In the genomic region with DNA sequence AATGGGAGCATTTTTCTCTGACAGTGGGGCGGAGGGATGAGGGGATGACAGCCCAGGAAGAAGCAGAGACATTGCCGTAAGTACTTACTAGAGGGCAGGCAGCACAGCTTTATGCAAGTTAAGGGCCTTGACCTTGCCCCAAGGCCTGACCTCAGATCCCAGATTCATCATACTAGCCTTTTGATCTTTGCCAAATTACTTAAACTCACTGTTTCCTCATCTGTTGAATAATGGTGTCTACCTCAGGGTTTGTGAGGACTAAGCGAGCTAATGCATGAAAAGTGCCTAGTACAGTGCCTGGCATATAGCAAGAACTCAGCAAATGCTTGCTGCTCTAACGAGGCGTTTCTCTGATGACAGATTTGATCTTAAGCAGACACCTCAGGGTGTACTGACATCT, we compare ENCODE assay signal across 37 cellular contexts.
"Had no signal": no experiment of that assay in that cellular context is flagged by ENCODE, and none has a peak within 500 bp of the region (broad histone marks: within the 10 kb centered on the region; RNA-seq: fewer than 3 reads in every experiment).

No MANE protein-coding gene starts in this region.

- H3K4me3 ChIP-seq: ascending aorta, body of pancreas, breast epithelium had no signal

- H3K9me3 Mint-ChIP-seq: activated B cell treated with CpG ODN at 0.5 μM for 24 hours; activated CD4-positive, alpha-beta memory T cell treated with anti-CD3 and anti-CD28 coated beads for 36 hours; activated CD4-positive, alpha-beta T cell treated with anti-CD3 and anti-CD28 coated beads, Interleukin-2, amount 10 ng/mL, durations not matched to agents 24 days and 14 days; activated CD8-positive, alpha-beta T cell treated with anti-CD3 and anti-CD28 coated beads for 36 hours; activated naive CD4-positive, alpha-beta T cell treated with anti-CD3 and anti-CD28 coated beads, Interleukin-2, amount 10 ng/mL, durations not matched to agents 7 days and 5 days; activated naive CD4-positive, alpha-beta T cell treated with anti-CD3 and anti-CD28 coated beads, Interleukin-2, amount 50 U/mL, for 24 hours; activated naive CD8-positive, alpha-beta T cell treated with anti-CD3 and anti-CD28 coated beads, Interleukin-2, amount 10 ng/mL, durations not matched to agents 7 days and 5 days; activated naive CD8-positive, alpha-beta T cell treated with anti-CD3 and anti-CD28 coated beads, Interleukin-2, amount 50 U/mL, for 24 hours; activated T-helper 2 cell treated with anti-CD3 and anti-CD28 coated beads, Interferon-gamma antibody, Interleukin-2, Interleukin-4, amounts not matched to agents 10 μg/mL and 5 μg/mL and 100 μg/mL, durations not matched to agents 14 hours and 24 hours and 36 hours; central memory CD8-positive, alpha-beta T cell; T-helper 1 cell treated with Interleukin-12 subunit alpha and Interleukin-12 subunit beta and Interleukin-4 antibody, amounts not matched to agents 30 μg/mL and 1 μg/mL, for 36 hours; T-helper 2 cell treated with Interferon-gamma antibody and Interleukin-4, amounts not matched to agents 5 μg/mL and 100 μg/mL, for 36 hours had no signal

- H3K36me3 Mint-ChIP-seq: activated naive CD8-positive, alpha-beta T cell had no signal

- H3K27ac Mint-ChIP-seq: activated B cell treated with CpG ODN at 0.5 μM for 24 hours; activated CD4-positive, alpha-beta memory T cell treated with anti-CD3 and anti-CD28 coated beads for 36 hours; activated CD4-positive, alpha-beta T cell treated with anti-CD3 and anti-CD28 coated beads, Interleukin-2, amount 10 ng/mL, durations not matched to agents 24 days and 14 days; activated CD8-positive, alpha-beta T cell treated with anti-CD3 and anti-CD28 coated beads for 36 hours; activated naive CD4-positive, alpha-beta T cell treated with anti-CD3 and anti-CD28 coated beads, Interleukin-2, amount 10 ng/mL, durations not matched to agents 7 days and 5 days; activated naive CD4-positive, alpha-beta T cell treated with anti-CD3 and anti-CD28 coated beads, Interleukin-2, amount 50 U/mL, for 24 hours; activated naive CD8-positive, alpha-beta T cell; activated naive CD8-positive, alpha-beta T cell treated with anti-CD3 and anti-CD28 coated beads, Interleukin-2, amount 10 ng/mL, durations not matched to agents 7 days and 5 days; activated naive CD8-positive, alpha-beta T cell treated with anti-CD3 and anti-CD28 coated beads, Interleukin-2, amount 50 U/mL, for 24 hours; activated T-helper 2 cell treated with anti-CD3 and anti-CD28 coated beads, Interferon-gamma antibody, Interleukin-2, Interleukin-4, amounts not matched to agents 10 μg/mL and 5 μg/mL and 100 μg/mL, durations not matched to agents 14 hours and 24 hours and 36 hours; T-helper 1 cell treated with Interleukin-12 subunit alpha and Interleukin-12 subunit beta and Interleukin-4 antibody, amounts not matched to agents 30 μg/mL and 1 μg/mL, for 36 hours; T-helper 2 cell treated with Interferon-gamma antibody and Interleukin-4, amounts not matched to agents 5 μg/mL and 100 μg/mL, for 36 hours had no signal

- H3K27me3 ChIP-seq: ascending aorta, body of pancreas, brain microvascular endothelial cell, breast epithelium had no signal

- H3K4me3 Mint-ChIP-seq: activated B cell treated with CpG ODN at 0.5 μM for 24 hours; activated CD4-positive, alpha-beta memory T cell treated with anti-CD3 and anti-CD28 coated beads for 36 hours; activated CD4-positive, alpha-beta T cell treated with anti-CD3 and anti-CD28 coated beads, Interleukin-2, amount 10 ng/mL, durations not matched to agents 24 days and 14 days; activated CD8-positive, alpha-beta T cell treated with anti-CD3 and anti-CD28 coated beads for 36 hours; activated naive CD4-positive, alpha-beta T cell treated with anti-CD3 and anti-CD28 coated beads, Interleukin-2, amount 10 ng/mL, durations not matched to agents 7 days and 5 days; activated naive CD4-positive, alpha-beta T cell treated with anti-CD3 and anti-CD28 coated beads, Interleukin-2, amount 50 U/mL, for 24 hours; activated naive CD8-positive, alpha-beta T cell; activated naive CD8-positive, alpha-beta T cell treated with anti-CD3 and anti-CD28 coated beads, Interleukin-2, amount 10 ng/mL, durations not matched to agents 7 days and 5 days; activated naive CD8-positive, alpha-beta T cell treated with anti-CD3 and anti-CD28 coated beads, Interleukin-2, amount 50 U/mL, for 24 hours; central memory CD8-positive, alpha-beta T cell; T-helper 1 cell treated with Interleukin-12 subunit alpha and Interleukin-12 subunit beta and Interleukin-4 antibody, amounts not matched to agents 30 μg/mL and 1 μg/mL, for 36 hours; T-helper 2 cell treated with Interferon-gamma antibody and Interleukin-4, amounts not matched to agents 5 μg/mL and 100 μg/mL, for 36 hours had no signal

- H3K4me1 ChIP-seq: breast epithelium had no signal

- H3K9me3 ChIP-seq: ascending aorta, body of pancreas, breast epithelium had no signal

- H3K27ac ChIP-seq: ascending aorta, brain microvascular endothelial cell, breast epithelium, VCaP had no signal

- H3K36me3 ChIP-seq: breast epithelium had no signal

- DNase-seq: activated B cell treated with CpG ODN at 0.5 μM for 24 hours; activated CD4-positive, alpha-beta memory T cell treated with anti-CD3 and anti-CD28 coated beads for 36 hours; activated CD4-positive, alpha-beta T cell treated with anti-CD3 and anti-CD28 coated beads for 4 hours; activated CD4-positive, alpha-beta T cell treated with anti-CD3 and anti-CD28 coated beads, Interleukin-2, amount 10 ng/mL, durations not matched to agents 24 days and 14 days; activated CD4-positive, alpha-beta T cell treated with anti-CD3 and anti-CD28 coated beads, Interleukin-2, amount 50 U/mL, for 1 hour; activated CD4-positive, alpha-beta T cell treated with anti-CD3 and anti-CD28 coated beads, Interleukin-2, amount 50 U/mL, for 4 hours; activated CD4-positive, CD25-positive, alpha-beta regulatory T cell treated with anti-CD3 and anti-CD28 coated beads, Interleukin-2, amount 50 U/mL, for 72 hours; activated CD8-positive, alpha-beta memory T cell treated with anti-CD3 and anti-CD28 coated beads, Interleukin-2, amount 50 U/mL, for 4 hours; activated CD8-positive, alpha-beta T cell treated with anti-CD3 and anti-CD28 coated beads for 36 hours; activated effector memory CD4-positive, alpha-beta T cell treated with Interleukin-2 at 50 U/mL for 16 hours; activated gamma-delta T cell; activated naive CD4-positive, alpha-beta T cell treated with anti-CD3 and anti-CD28 coated beads, Interleukin-2, amount 10 ng/mL, durations not matched to agents 7 days and 5 days; activated naive CD4-positive, alpha-beta T cell treated with Interleukin-2 at 50 U/mL for 16 hours; activated naive CD8-positive, alpha-beta T cell treated with anti-CD3 and anti-CD28 coated beads, Interleukin-2, amount 10 ng/mL, durations not matched to agents 7 days and 5 days; activated naive CD8-positive, alpha-beta T cell treated with anti-CD3 and anti-CD28 coated beads, Interleukin-2, amount 50 U/mL, for 24 hours; activated T-cell treated with anti-CD3 and anti-CD28 coated beads for 4 hours; activated T-cell treated with anti-CD3 and anti-CD28 coated beads, Interleukin-2, amount 50 U/mL, for 1 hour; activated T-cell treated with anti-CD3 and anti-CD28 coated beads, Interleukin-2, amount 50 U/mL, for 48 hours; amygdala; anterior cingulate cortex; body of pancreas; brain microvascular endothelial cell; caudate nucleus; cerebellar nuclear complex; T-helper 1 cell; T-helper 2 cell; T-helper 9 cell had no signal

- FAIRE-seq: TTC549 had no signal

- ATAC-seq: activated CD8-positive, alpha-beta T cell treated with anti-CD3 and anti-CD28 coated beads for 36 hours; activated naive CD8-positive, alpha-beta T cell treated with anti-CD3 and anti-CD28 coated beads, Interleukin-2, amount 50 U/mL, for 24 hours; body of pancreas had no signal
